20 cellular contexts compared by ENCODE assay signal in genomic region chr11:17381156-17381555, GRCh38.
"Had no signal": no experiment of that assay in that cellular context is flagged by ENCODE, and none has a peak within 500 bp of the region (broad histone marks: within the 10 kb centered on the region; RNA-seq: fewer than 3 reads in every experiment).

No MANE protein-coding gene starts in this region.

- DNase-seq: activated CD4-positive, alpha-beta T cell treated with anti-CD3 and anti-CD28 coated beads for 36 hours; activated CD8-positive, alpha-beta memory T cell treated with anti-CD3 and anti-CD28 coated beads, Interleukin-2, amount 50 U/mL, for 4 hours; activated CD8-positive, alpha-beta T cell treated with anti-CD3 and anti-CD28 coated beads for 36 hours; activated gamma-delta T cell treated with Interleukin-2 at 50 U/mL for 16 hours; activated naive CD8-positive, alpha-beta T cell treated with anti-CD3 and anti-CD28 coated beads, Interleukin-2, amount 10 ng/mL, durations not matched to agents 7 days and 5 days; activated T-cell treated with anti-CD3 and anti-CD28 coated beads, Interleukin-2, amount 50 U/mL, for 72 hours; aorta; colonic mucosa; effector CD8-positive, alpha-beta T cell; glutamatergic neuron; left lung; nephron progenitor cell; stimulated activated CD4-positive, alpha-beta T cell treated with anti-CD3 and anti-CD28 coated beads, Interleukin-2, amount 100 ng/mL, for 48 hours; stimulated activated naive CD4-positive, alpha-beta T cell treated with Interleukin-2 at 50 U/mL for 16 hours; T-helper 1 cell; upper lobe of left lung; WERI-Rb-1 had no signal

- H3K4me3 ChIP-seq: cardiac muscle cell, colonic mucosa, left lung, upper lobe of left lung had no signal

- H3K27me3 ChIP-seq: cardiac muscle cell, colonic mucosa, left lung, upper lobe of left lung had no signal

- H3K36me3 ChIP-seq: cardiac muscle cell, colonic mucosa had no signal

- H3K27ac ChIP-seq: cardiac muscle cell, colonic mucosa, epithelial cell of prostate, left lung, upper lobe of left lung, WERI-Rb-1 had no signal

- ATAC-seq: activated CD4-positive, alpha-beta T cell treated with anti-CD3 and anti-CD28 coated beads for 36 hours; activated CD8-positive, alpha-beta T cell treated with anti-CD3 and anti-CD28 coated beads for 36 hours; activated T-cell treated with anti-CD3 and anti-CD28 coated beads, Interleukin-2, amount 50 U/mL, for 72 hours; left lung; sciatic nerve had no signal

- H3K4me1 ChIP-seq: colonic mucosa, left lung had no signal

- H3K9me3 ChIP-seq: colonic mucosa, upper lobe of left lung had no signal
